12 cellular contexts compared by ENCODE assay signal in genomic region chr10:5951167-5951711, GRCh38. TPM values are rescaled to one million over a fixed set of nuclear protein-coding genes. Genes with fewer than 3 reads are reported as not detected.
DNase-seq lines count a peak whose midpoint lies in the region; ATAC-seq and TF ChIP-seq lines count a peak whose summit lies in the region.
"Had no signal": no experiment of that assay in that cellular context is flagged by ENCODE, and none has a peak within 500 bp of the region (broad histone marks: within the 10 kb centered on the region; RNA-seq: fewer than 3 reads in every experiment).

No MANE protein-coding gene starts in this region.

- TF ChIP-seq POLR2A in IMR-90 (IDR thresholded peaks at IDR 0.05; ENCODE audit: low read depth, low read length): no peak

- H3K56ac ChIP-seq in IMR-90 (ENCODE audit: extremely low read depth, insufficient read depth, low read length): no peak overlapping the region

- no peak overlapping the region for H3K18ac ChIP-seq in IMR-90 (ENCODE audit: low read depth, low read length)

- H3K4ac ChIP-seq in IMR-90 (ENCODE audit: low read depth, low read length): peak overlapping the region; percentile 81

- intact Hi-C loops in IMR-90 (cut with micrococcal nuclease): loop anchor here (10.0 kb wide), 1 partner anchor 214 kb away; no protein-coding TSS in a partner anchor
- intact Hi-C loops in tibial artery (cut with DNase I; ENCODE audit: low total_unique reads): no loop called here

- no peak overlapping the region for H2BK20ac ChIP-seq in IMR-90 (ENCODE audit: low read depth, low read length)

- in situ Hi-C loops in IMR-90 (cut with MboI; ENCODE audit: low sequenced_read_pairs): no loop called here

- H3K27me3 Mint-ChIP-seq in stimulated activated naive CD8-positive, alpha-beta T cell treated with anti-CD3 and anti-CD28 coated beads, Interleukin-15, amount 100 ng/mL, for 72 hours: no peaks in the 10 kb centered on the region

- ATAC-seq in IMR-90 (ENCODE audit: low read depth) (peak; percentile 30; the same call in 1 of the 2 replicates), HG03139 (IDR thresholded peaks at IDR 0.05; ENCODE audit: unreplicated experiment) (no peak)
- ATAC-seq in stimulated activated naive CD8-positive, alpha-beta T cell treated with anti-CD3 and anti-CD28 coated beads, Interleukin-15, amount 100 ng/mL, for 72 hours: no peak

- no peak overlapping the region for H4K5ac ChIP-seq in IMR-90 (ENCODE audit: low read depth, low read length)

- H4K8ac ChIP-seq in IMR-90 (ENCODE audit: low read depth in 2 of 2, low read length in 2 of 2): peak overlapping the region in 1 of 2 experiments; percentile 69; a peak in 2 of 4 replicates

- dilution Hi-C loops in IMR-90 (cut with HindIII; ENCODE audit: low sequenced_read_pairs, unreplicated experiment): no loop called here

- POLR2A ChIA-PET in IMR-90 (lab: Charles Lee; ENCODE audit: unreplicated experiment): no interaction called here

- H2BK15ac ChIP-seq in IMR-90 (ENCODE audit: low read depth, low read length): peak overlapping the region; percentile 70; the same call in 1 of the 3 replicates

- BruUV-seq in IMR-90 (replicated peaks; lab: Mats Ljungman, UMichigan): no TSS peak

- H3K14ac ChIP-seq in IMR-90 (replicated peaks; ENCODE audit: low read depth, low read length): peak overlapping the region; percentile 85; the same call in 1 of the 2 replicates

- peak overlapping the region; percentile 21 for H4K91ac ChIP-seq in IMR-90 (ENCODE audit: insufficient read depth, low read depth, low read length)

- DNase-seq in IMR-90 (no peak), adipocyte (ENCODE audit: low read depth) (peak; percentile 13), right atrium auricular region (ENCODE audit: low spot score) (peak; percentile 81), tibial artery (peak; percentile 54 to 81), NCI-H187 treated with DMSO at 0.1 percent for 48 hours (lab: John Stamatoyannopoulos, UW) (no peak)
- DNase-seq in stimulated activated naive CD8-positive, alpha-beta T cell treated with anti-CD3 and anti-CD28 coated beads, Interleukin-15, amount 100 ng/mL, for 72 hours: no peak
- DNase-seq: activated CD4-positive, alpha-beta T cell treated with anti-CD3 and anti-CD28 coated beads, Interleukin-2, amount 50 U/mL, for 4 hours; activated naive CD4-positive, alpha-beta T cell treated with anti-CD3 and anti-CD28 coated beads, Interleukin-2, amount 50 U/mL, for 16 hours; effector CD4-positive, alpha-beta T cell; occipital lobe had no signal

- no CpG with 5 or more reads among the region's 7 CpGs for WGBS in IMR-90 (ENCODE audit: extremely low coverage in 2 of 2, insufficient read length in 1 of 2), 2 experiments

- H3K79me1 ChIP-seq in IMR-90 (ENCODE audit: low read depth in 1 of 2, low read length in 2 of 2): peaks cover 0 to 11% of the 10 kb centered on the region in 2 experiments; a peak in 1 of 4 replicates

- no peak overlapping the region for H3K4me3 Mint-ChIP-seq in stimulated activated naive CD8-positive, alpha-beta T cell treated with anti-CD3 and anti-CD28 coated beads, Interleukin-15, amount 100 ng/mL, for 72 hours

- peaks cover 6% of the 10 kb centered on the region for H3K4me1 Mint-ChIP-seq in stimulated activated naive CD8-positive, alpha-beta T cell treated with anti-CD3 and anti-CD28 coated beads, Interleukin-15, amount 100 ng/mL, for 72 hours

- H3K36me3 ChIP-seq in IMR-90 (ENCODE audit: control insufficient read depth, insufficient read depth, low read length): peaks cover 5% of the 10 kb centered on the region; the same call in 1 of the 2 replicates
- no peaks in the 10 kb centered on the region for H3K36me3 ChIP-seq in adipocyte (ENCODE audit: control insufficient read depth, insufficient read depth, low read length, severe bottlenecking)
- H3K36me3 ChIP-seq in right atrium auricular region: no peaks in the 10 kb centered on the region
- H3K36me3 ChIP-seq in tibial artery: no peaks in the 10 kb centered on the region
- H3K36me3 ChIP-seq: SJSA1 had no signal

- no peak overlapping the region for H3K23ac ChIP-seq in IMR-90 (ENCODE audit: low read depth, low read length)

- no peak overlapping the region for H2AFZ ChIP-seq in IMR-90 (replicated peaks; ENCODE audit: low read length, poor library complexity)

- H3K9me1 ChIP-seq in IMR-90 (ENCODE audit: insufficient read depth, low read length): peaks cover 14% of the 10 kb centered on the region; the same call in 1 of the 2 replicates

- no peak for TF ChIP-seq RAD21 in IMR-90 (IDR thresholded peaks at IDR 0.05; ENCODE audit: low read length)

- H3K4me1 ChIP-seq in IMR-90 (ENCODE audit: control insufficient read depth, insufficient read depth, low read length) (peaks cover 14% of the 10 kb centered on the region), adipocyte (ENCODE audit: control insufficient read depth, insufficient read depth, low read length) (peaks cover 11% of the 10 kb centered on the region), right atrium auricular region (peaks cover 0 to 27% of the 10 kb centered on the region in 2 donors), tibial artery (peaks cover 0 to 32% (median 9%) of the 10 kb centered on the region in 4 donors)

- H2BK120ac ChIP-seq in IMR-90 (ENCODE audit: low read depth, low read length): no peak overlapping the region; the same call in 1 of the 2 replicates

- peak overlapping the region; percentile 84 for H2AK9ac ChIP-seq in IMR-90 (replicated peaks; ENCODE audit: low read depth, low read length, poor library complexity)

- CTCF ChIA-PET in IMR-90 (lab: Yijun Ruan, JAX): no interaction called here

- H3K9me3 ChIP-seq in IMR-90 (ENCODE audit: control insufficient read depth, insufficient read depth, low read length): no peaks in the 10 kb centered on the region
- no peaks in the 10 kb centered on the region for H3K9me3 ChIP-seq in adipocyte (ENCODE audit: control insufficient read depth, low read length)
- H3K9me3 ChIP-seq in right atrium auricular region: no peaks in the 10 kb centered on the region
- H3K9me3 ChIP-seq in tibial artery: no peaks in the 10 kb centered on the region
- H3K9me3 ChIP-seq: SJSA1 had no signal

- no peak overlapping the region for H3K27ac Mint-ChIP-seq in stimulated activated naive CD8-positive, alpha-beta T cell treated with anti-CD3 and anti-CD28 coated beads, Interleukin-15, amount 100 ng/mL, for 72 hours

- H3K4me3 ChIP-seq in IMR-90 (ENCODE audit: insufficient read depth, low read depth, low read length) (no peak overlapping the region), adipocyte (ENCODE audit: low read length) (no peak overlapping the region), right atrium auricular region (no peak overlapping the region), tibial artery (no peak overlapping the region)
- H3K4me3 ChIP-seq: SJSA1 had no signal

- no peak overlapping the region for H3K9ac ChIP-seq in IMR-90 (ENCODE audit: low read depth, low read length)
- H3K9ac ChIP-seq in adipocyte (ENCODE audit: low read length): no peak overlapping the region

- H3K4me2 ChIP-seq in IMR-90 (ENCODE audit: low read depth, low read length): no peak overlapping the region

- H2BK5ac ChIP-seq in IMR-90 (ENCODE audit: low read depth, low read length, poor library complexity, severe bottlenecking): no peak overlapping the region

- H3K27me3 ChIP-seq in IMR-90 (ENCODE audit: control insufficient read depth, insufficient read depth, low read length) (no peaks in the 10 kb centered on the region), adipocyte (replicated peaks; ENCODE audit: control insufficient read depth, insufficient read depth, low read length) (no peaks in the 10 kb centered on the region), right atrium auricular region (no peaks in the 10 kb centered on the region), tibial artery (no peaks in the 10 kb centered on the region)
- H3K27me3 ChIP-seq: SJSA1 had no signal

- no peaks in the 10 kb centered on the region for H4K20me1 ChIP-seq in IMR-90 (ENCODE audit: insufficient read depth, low read length)

- peak overlapping the region; percentile 80; the same call in 1 of the 2 replicates for H2AK5ac ChIP-seq in IMR-90 (ENCODE audit: low read depth, low read length)

- H3K27ac ChIP-seq in IMR-90 (ENCODE audit: insufficient read depth, low read length) (no peak overlapping the region), right atrium auricular region (peak overlapping the region; percentile 21 to 46), tibial artery (peak overlapping the region in 1 of 2 donors; percentile 32)
- H3K27ac ChIP-seq: SJSA1 had no signal

- no peak for TF ChIP-seq CTCF in IMR-90 (conservative IDR thresholded peaks at IDR 0.05; ENCODE audit: low read depth, low read length)
- no peak for TF ChIP-seq CTCF in right atrium auricular region (IDR thresholded peaks at IDR 0.05)
- TF ChIP-seq CTCF in tibial artery (IDR thresholded peaks at IDR 0.05): no peak

- H3K9me3 Mint-ChIP-seq in stimulated activated naive CD8-positive, alpha-beta T cell treated with anti-CD3 and anti-CD28 coated beads, Interleukin-15, amount 100 ng/mL, for 72 hours: no peaks in the 10 kb centered on the region

TF ChIP-seq in IMR-90, 13 proteins besides CTCF, POLR2A, EP300 and RAD21:
- TF ChIP-seq MXI1 (IDR thresholded peaks at IDR 0.05; ENCODE audit: borderline replicate concordance, low read depth, low read length) (no peak), NFE2L2 (IDR thresholded peaks at IDR 0.05; ENCODE audit: low read depth, low read length) (no peak), ELK1 (IDR thresholded peaks at IDR 0.05; ENCODE audit: borderline replicate concordance, low read depth, low read length) (no peak), CEBPB (IDR thresholded peaks at IDR 0.05; ENCODE audit: low read depth, low read length) (peak; percentile 62; the same call in 1 of the 2 replicates), FOS (IDR thresholded peaks at IDR 0.05; ENCODE audit: low read depth, low read length) (no peak), SMC3 (IDR thresholded peaks at IDR 0.05; ENCODE audit: low read depth, low read length) (no peak)

RNA-seq across cellular contexts. Expression of gene IL15RA, which starts 26.1 kb away (rescaled TPM):
- total RNA-seq in IMR-90 (2012; rRNA removed) (1.4 and 2.0 TPM in 2 replicates), right atrium auricular region (10 to 100 TPM in 1 of 2 donors, 1 to 10 TPM in 1; 9.6 to 30.5 TPM)
- polyA plus RNA-seq in IMR-90 (2012; rRNA removed): 6.4 and 7.6 TPM in 2 replicates
- polyA plus RNA-seq in IMR-90 (2012; cell fraction: cytosol; rRNA removed): 5.2 and 9.3 TPM in 2 replicates
- polyA plus RNA-seq in IMR-90 (2012; cell fraction: nucleus; rRNA removed; ENCODE audit: low replicate concordance): 3.9 and 4.3 TPM in 2 replicates
- total RNA-seq: occipital lobe had no signal

Comparison
In these comparisons a context has a peak if more than half of its experiments do, and no peak if none do; other contexts are left out.
1. DNase-seq: peak in adipocyte (single experiment), right atrium auricular region (single experiment) and tibial artery (2 of 2); none in IMR-90 (single experiment), NCI-H187 treated with DMSO at 0.1 percent for 48 hours (single experiment) and stimulated activated naive CD8-positive, alpha-beta T cell treated with anti-CD3 and anti-CD28 coated beads, Interleukin-15, amount 100 ng/mL, for 72 hours (0 of 2).